ENCODE assay signal across 8 cellular contexts in the genomic region with DNA sequence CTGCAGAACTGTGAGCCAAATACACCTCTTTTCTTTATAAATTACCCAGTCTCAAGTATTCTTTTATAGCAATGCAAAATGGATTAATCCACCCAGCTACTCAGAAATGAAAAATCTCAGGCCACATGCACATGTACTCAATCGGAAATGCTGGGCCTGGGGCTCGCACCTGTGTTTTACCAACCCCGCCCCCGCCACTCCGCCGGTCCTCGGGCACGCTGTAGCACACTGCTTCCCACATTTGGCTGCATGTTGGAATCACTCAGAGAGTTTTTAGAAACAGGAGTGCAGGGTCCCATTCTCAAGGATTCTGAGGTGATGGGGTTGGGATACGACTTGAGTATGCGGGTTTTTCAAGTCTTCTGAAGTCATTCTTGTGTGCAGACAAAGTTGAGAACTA.
"Had no signal": no experiment of that assay in that cellular context is flagged by ENCODE, and none has a peak within 500 bp of the region (broad histone marks: within the 10 kb centered on the region; RNA-seq: fewer than 3 reads in every experiment).

No MANE protein-coding gene starts in this region.

- ATAC-seq: GM12878 had no signal

- DNase-seq: GDM1, GF-D8 had no signal

- FAIRE-seq: G401.6, GM12878, GM12891, GM12892, GM18507, GM19239 had no signal

- H3K4me3 ChIP-seq: GM12878 had no signal
